ENCODE assay signal across 18 cellular contexts in genomic region chr17:7226721-7227710, GRCh38. TPM values are rescaled to one million over a fixed set of nuclear protein-coding genes. Genes with fewer than 3 reads are reported as not detected.
DNase-seq lines count a peak whose midpoint lies in the region; ATAC-seq and TF ChIP-seq lines count a peak whose summit lies in the region.
"Had no signal": no experiment of that assay in that cellular context is flagged by ENCODE, and none has a peak within 500 bp of the region (broad histone marks: within the 10 kb centered on the region; RNA-seq: fewer than 3 reads in every experiment).

No MANE protein-coding gene starts in this region.

- ATAC-seq in activated naive CD8-positive, alpha-beta T cell treated with anti-CD3 and anti-CD28 coated beads, Interleukin-2, amount 50 U/mL, for 24 hours: no peak
- ATAC-seq in foreskin keratinocyte (no peak), upper lobe of right lung (no peak)
- ATAC-seq: GM12878 had no signal

- H3K36me3 ChIP-seq in breast epithelium (no peaks in the 10 kb centered on the region), upper lobe of right lung (peaks cover 88% of the 10 kb centered on the region)

- intact Hi-C loops in breast epithelium (cut with DNase I; ENCODE audit: low total_unique reads): no loop called here
- intact Hi-C loops in upper lobe of right lung (cut with DNase I): no loop called here

- DNase-seq in activated naive CD8-positive, alpha-beta T cell treated with anti-CD3 and anti-CD28 coated beads for 36 hours: no peak
- no peak for DNase-seq in activated naive CD8-positive, alpha-beta T cell treated with anti-CD3 and anti-CD28 coated beads, Interleukin-2, amount 50 U/mL, for 24 hours
- no peak for DNase-seq in breast epithelium (ENCODE audit: low spot score in 2 of 2)
- DNase-seq in foreskin keratinocyte: no peak
- DNase-seq in upper lobe of right lung: peak; percentile 58
- DNase-seq in stimulated activated CD4-positive, alpha-beta T cell treated with anti-CD3 and anti-CD28 coated beads, Interleukin-4, amount 100 ng/mL, for 24 hours: no peak
- DNase-seq in NCI-H1092 (lab: John Stamatoyannopoulos, UW): no peak
- no peak for DNase-seq in NCI-H345 treated with DMSO at 0.1 percent for 48 hours (lab: John Stamatoyannopoulos, UW; ENCODE audit: unreplicated experiment)
- DNase-seq: CD8-positive, alpha-beta memory T cell; DND-41; GM23248; KBM-7; NCI-H1436; NCI-H2029; NCI-H2171; NCI-H748 treated with DMSO at 0.1 percent for 48 hours had no signal

- no peaks in the 10 kb centered on the region for H3K9me3 Mint-ChIP-seq in activated naive CD8-positive, alpha-beta T cell treated with anti-CD3 and anti-CD28 coated beads for 36 hours
- H3K9me3 Mint-ChIP-seq in activated naive CD8-positive, alpha-beta T cell treated with anti-CD3 and anti-CD28 coated beads, Interleukin-2, amount 50 U/mL, for 24 hours: no peaks in the 10 kb centered on the region
- H3K9me3 Mint-ChIP-seq: CD8-positive, alpha-beta memory T cell had no signal

- no peaks in the 10 kb centered on the region for H3K27me3 ChIP-seq in breast epithelium
- no peaks in the 10 kb centered on the region for H3K27me3 ChIP-seq in foreskin keratinocyte
- H3K27me3 ChIP-seq in upper lobe of right lung: no peaks in the 10 kb centered on the region
- H3K27me3 ChIP-seq: BLaER1 had no signal

- H3K27me3 Mint-ChIP-seq in activated naive CD8-positive, alpha-beta T cell treated with anti-CD3 and anti-CD28 coated beads for 36 hours: no peaks in the 10 kb centered on the region
- H3K27me3 Mint-ChIP-seq in activated naive CD8-positive, alpha-beta T cell treated with anti-CD3 and anti-CD28 coated beads, Interleukin-2, amount 50 U/mL, for 24 hours: no peaks in the 10 kb centered on the region
- H3K27me3 Mint-ChIP-seq: CD8-positive, alpha-beta memory T cell had no signal

- TF ChIP-seq CTCF in breast epithelium (IDR thresholded peaks at IDR 0.05) (no peak), foreskin keratinocyte (conservative IDR thresholded peaks at IDR 0.05) (no peak), upper lobe of right lung (IDR thresholded peaks at IDR 0.05) (no peak)

- H3K4me3 ChIP-seq in breast epithelium (no peak overlapping the region), upper lobe of right lung (no peak overlapping the region)
- H3K4me3 ChIP-seq: BLaER1, GM12878, GM23248 had no signal

- peaks cover 0 to under 1% of the 10 kb centered on the region in 2 donors for H3K4me1 ChIP-seq in breast epithelium
- H3K4me1 ChIP-seq in foreskin keratinocyte: peaks cover 6% of the 10 kb centered on the region
- peaks cover 3% of the 10 kb centered on the region for H3K4me1 ChIP-seq in upper lobe of right lung

- peaks cover 18% of the 10 kb centered on the region for H3K4me1 Mint-ChIP-seq in activated naive CD8-positive, alpha-beta T cell treated with anti-CD3 and anti-CD28 coated beads for 36 hours
- H3K4me1 Mint-ChIP-seq in activated naive CD8-positive, alpha-beta T cell treated with anti-CD3 and anti-CD28 coated beads, Interleukin-2, amount 50 U/mL, for 24 hours: peaks cover 13% of the 10 kb centered on the region

- peaks cover 14% of the 10 kb centered on the region for H3K36me3 Mint-ChIP-seq in activated naive CD8-positive, alpha-beta T cell treated with anti-CD3 and anti-CD28 coated beads for 36 hours
- H3K36me3 Mint-ChIP-seq in activated naive CD8-positive, alpha-beta T cell treated with anti-CD3 and anti-CD28 coated beads, Interleukin-2, amount 50 U/mL, for 24 hours (ENCODE audit: low read depth): peaks cover 43% of the 10 kb centered on the region

- no peak for TF ChIP-seq POLR2A in breast epithelium (IDR thresholded peaks at IDR 0.05)

- H3K9me3 ChIP-seq in breast epithelium (no peaks in the 10 kb centered on the region), upper lobe of right lung (no peaks in the 10 kb centered on the region)
- H3K9me3 ChIP-seq: BLaER1 had no signal

- H3K27ac Mint-ChIP-seq in activated naive CD8-positive, alpha-beta T cell treated with anti-CD3 and anti-CD28 coated beads for 36 hours: peak overlapping the region; percentile 29
- no peak overlapping the region for H3K27ac Mint-ChIP-seq in activated naive CD8-positive, alpha-beta T cell treated with anti-CD3 and anti-CD28 coated beads, Interleukin-2, amount 50 U/mL, for 24 hours

- H3K4me3 Mint-ChIP-seq in activated naive CD8-positive, alpha-beta T cell treated with anti-CD3 and anti-CD28 coated beads for 36 hours: no peak overlapping the region
- H3K4me3 Mint-ChIP-seq in activated naive CD8-positive, alpha-beta T cell treated with anti-CD3 and anti-CD28 coated beads, Interleukin-2, amount 50 U/mL, for 24 hours: no peak overlapping the region

- H3K27ac ChIP-seq in breast epithelium: peak overlapping the region; percentile 69 to 88
- peak overlapping the region; percentile 9 for H3K27ac ChIP-seq in foreskin keratinocyte
- no peak overlapping the region for H3K27ac ChIP-seq in upper lobe of right lung
- H3K27ac ChIP-seq: BLaER1, GM23248 had no signal

RNA-seq across cellular contexts. Expression of gene ACADVL, which starts 7.3 kb away (rescaled TPM):
- total RNA-seq in activated naive CD8-positive, alpha-beta T cell treated with anti-CD3 and anti-CD28 coated beads for 36 hours: 100 to 1,000 TPM; 245 to 256 TPM
- total RNA-seq in breast epithelium (1,000 to 10,000 TPM in 1 of 3 donors, 100 to 1,000 TPM in 2; 421 to 1,002 (median 829) TPM), foreskin keratinocyte (232 and 285 TPM in 2 replicates), upper lobe of right lung (544 TPM)
- polyA plus RNA-seq in foreskin keratinocyte: 223 and 266 TPM in 2 replicates

RNA-seq across cellular contexts. Expression of gene DVL2, which starts 7.3 kb away (rescaled TPM):
- 10 to 100 TPM; 64.4 to 66.5 TPM for total RNA-seq in activated naive CD8-positive, alpha-beta T cell treated with anti-CD3 and anti-CD28 coated beads for 36 hours
- total RNA-seq in breast epithelium (10 to 100 TPM; 32.0 to 58.2 (median 47.9) TPM), foreskin keratinocyte (41.5 and 45.0 TPM in 2 replicates), upper lobe of right lung (41.0 TPM)
- polyA plus RNA-seq in foreskin keratinocyte: 28.0 and 31.2 TPM in 2 replicates

RNA-seq across cellular contexts. Expression of gene DLG4, which starts 7.4 kb away (rescaled TPM):
- total RNA-seq in activated naive CD8-positive, alpha-beta T cell treated with anti-CD3 and anti-CD28 coated beads for 36 hours: 1 to 10 TPM; 8.9 to 9.8 TPM
- total RNA-seq in breast epithelium (10 to 100 TPM in 2 of 3 donors, 1 to 10 TPM in 1; 7.2 to 18.4 (median 11.1) TPM), foreskin keratinocyte (7.3 and 7.7 TPM in 2 replicates), upper lobe of right lung (30.7 TPM)
- 6.2 and 6.4 TPM in 2 replicates for polyA plus RNA-seq in foreskin keratinocyte

RNA-seq across cellular contexts. Expression of gene PHF23, which starts 12.2 kb away (rescaled TPM):
- 10 to 100 TPM; 28.1 to 28.8 TPM for total RNA-seq in activated naive CD8-positive, alpha-beta T cell treated with anti-CD3 and anti-CD28 coated beads for 36 hours
- 10 to 100 TPM; 22.1 to 40.4 (median 37.7) TPM for total RNA-seq in breast epithelium
- total RNA-seq in foreskin keratinocyte: 49.1 and 51.2 TPM in 2 replicates
- 55.9 and 56.8 TPM in 2 replicates for polyA plus RNA-seq in foreskin keratinocyte
- total RNA-seq in upper lobe of right lung: 36.9 TPM

RNA-seq across cellular contexts. Expression of gene GABARAP, which starts 15.2 kb away (rescaled TPM):
- total RNA-seq in activated naive CD8-positive, alpha-beta T cell treated with anti-CD3 and anti-CD28 coated beads for 36 hours: 100 to 1,000 TPM; 112 to 113 TPM
- total RNA-seq in breast epithelium (100 to 1,000 TPM; 620 to 765 (median 631) TPM), foreskin keratinocyte (162 and 204 TPM in 2 replicates), upper lobe of right lung (547 TPM)
- 319 and 384 TPM in 2 replicates for polyA plus RNA-seq in foreskin keratinocyte
